Comparison of ENCODE assay signal across 27 cellular contexts in the genomic region with DNA sequence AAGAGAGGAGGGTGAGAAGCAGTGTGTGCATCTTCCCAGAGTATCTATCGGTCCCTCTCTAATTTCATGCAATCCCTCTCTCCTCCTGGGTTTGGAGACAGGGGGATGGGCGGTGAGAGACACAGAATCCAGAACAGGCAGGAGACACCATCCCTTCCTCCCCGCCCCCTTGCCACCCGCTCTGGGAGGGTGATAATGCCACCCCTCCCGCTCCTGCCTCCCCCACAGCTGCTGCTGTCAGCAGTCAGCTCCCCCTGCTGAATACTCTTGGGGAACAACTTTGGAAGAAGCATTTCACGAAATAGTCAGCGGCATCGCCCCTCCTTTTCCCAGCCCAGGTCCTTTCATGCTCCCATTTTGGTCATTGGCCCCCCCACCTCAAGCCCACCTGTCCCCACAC. TPM values are rescaled to one million over a fixed set of nuclear protein-coding genes. Genes with fewer than 3 reads are reported as not detected.
DNase-seq lines count a peak whose midpoint lies in the region; ATAC-seq and TF ChIP-seq lines count a peak whose summit lies in the region.
"Had no signal": no experiment of that assay in that cellular context is flagged by ENCODE, and none has a peak within 500 bp of the region (broad histone marks: within the 10 kb centered on the region; RNA-seq: fewer than 3 reads in every experiment).

No MANE protein-coding gene starts in this region.

- CTCF ChIA-PET in HCT116 (lab: Charles Lee) = no interaction called here

- no peak for TF ChIP-seq RAD21 in HCT116 (IDR thresholded peaks at IDR 0.05; ENCODE audit: low read depth)

- TF ChIP-seq POLR2A in HCT116 (IDR thresholded peaks at IDR 0.05; ENCODE audit: borderline replicate concordance, extremely low read depth, insufficient read depth, insufficient read length) = no peak

- H3K36me3 ChIP-seq in HCT116 (ENCODE audit: control insufficient read depth in 1 of 2, insufficient read depth in 2 of 2, low read length in 2 of 2) (no peaks in the 10 kb centered on the region), endodermal cell (ENCODE audit: control insufficient read depth, insufficient read depth, low read length) (no peaks in the 10 kb centered on the region)
- H3K36me3 ChIP-seq: colonic mucosa, neutrophil had no signal

- RAD21 ChIA-PET in HCT116 (lab: Charles Lee; ENCODE audit: low non-redundant PET in 1 of 2, low total read pairs in 2 of 2, uncharacterized antibody in 2 of 2, unreplicated experiment in 2 of 2) = no interaction called here

- peaks cover 22% of the 10 kb centered on the region for H3K27me3 Mint-ChIP-seq in endodermal cell (ENCODE audit: insufficient read depth)

- H3K4me3 Mint-ChIP-seq in endodermal cell = no peak overlapping the region
- H3K4me3 Mint-ChIP-seq: activated CD4-positive, alpha-beta memory T cell treated with anti-CD3 and anti-CD28 coated beads for 36 hours; activated naive CD4-positive, alpha-beta T cell treated with anti-CD3 and anti-CD28 coated beads, Interleukin-2, amount 50 U/mL, for 24 hours; CD14-positive monocyte; effector memory CD8-positive, alpha-beta T cell; stimulated activated naive CD8-positive, alpha-beta T cell treated with anti-CD3 and anti-CD28 coated beads, Interleukin-15, amount 100 ng/mL, for 72 hours; T-cell had no signal

- ATAC-seq in HCT116 (0 out of 2 replicates have a peak, but pooled peaks have one; percentile 17), omental fat pad (ENCODE audit: low FRiP score) (no peak), HG03457 (IDR thresholded peaks at IDR 0.05; ENCODE audit: unreplicated experiment) (no peak)
- ATAC-seq: effector memory CD8-positive, alpha-beta T cell; GM12878; stimulated activated naive CD8-positive, alpha-beta T cell treated with anti-CD3 and anti-CD28 coated beads, Interleukin-15, amount 100 ng/mL, for 72 hours; T-cell had no signal

- H3K9ac ChIP-seq in HCT116 (ENCODE audit: low read length) (no peak overlapping the region), endodermal cell (ENCODE audit: extremely low read depth, low read length, poor library complexity, severe bottlenecking) (no peak overlapping the region)

- WGBS in endodermal cell (ENCODE audit: insufficient coverage in 1 of 2, insufficient read length in 1 of 2), 2 experiments = 38 to 63% methylated on average over 2 to 8 of the region's 8 CpGs

- no peaks in the 10 kb centered on the region for H3K79me2 ChIP-seq in HCT116 (ENCODE audit: insufficient read depth, low read length)

- H3K27ac ChIP-seq in HCT116 (ENCODE audit: low read depth, low read length) (no peak overlapping the region), endodermal cell (ENCODE audit: low read depth, low read length) (peak overlapping the region; percentile 89)
- H3K27ac ChIP-seq: colonic mucosa, neutrophil, skin epidermis had no signal

- H3K27me3 ChIP-seq in HCT116 (ENCODE audit: insufficient read depth, low read length) (peaks cover 54% of the 10 kb centered on the region), endodermal cell (ENCODE audit: control insufficient read depth, insufficient read depth, low read length, poor library complexity, severe bottlenecking) (no peaks in the 10 kb centered on the region)
- H3K27me3 ChIP-seq: colonic mucosa had no signal

- no TSS peak for BruUV-seq in HCT116 (replicated peaks; lab: Mats Ljungman, UMichigan)

- TF ChIP-seq CTCF in HCT116 (IDR thresholded peaks at IDR 0.05 in 2 of 3, conservative IDR thresholded peaks at IDR 0.05 in 1 of 3; ENCODE audit: borderline replicate concordance in 1 of 3, insufficient read depth in 1 of 3, low read depth in 2 of 3, low read length in 2 of 3) (no peak), endodermal cell (conservative IDR thresholded peaks at IDR 0.05) (no peak), omental fat pad (IDR thresholded peaks at IDR 0.05) (no peak)

- H2AFZ ChIP-seq in HCT116 (ENCODE audit: low read depth, low read length, poor library complexity, severe bottlenecking) = no peak overlapping the region

- no peak overlapping the region for H3K4me2 ChIP-seq in HCT116 (ENCODE audit: low read length)

- H4K20me1 ChIP-seq in HCT116 (ENCODE audit: insufficient read depth) = no peaks in the 10 kb centered on the region

- no peaks in the 10 kb centered on the region for H3K9me3 ChIP-seq in HCT116 (ENCODE audit: control insufficient read depth in 1 of 2, insufficient read depth in 1 of 2, low read depth in 1 of 2, low read length in 2 of 2)
- no peaks in the 10 kb centered on the region for H3K9me3 ChIP-seq in endodermal cell (ENCODE audit: control insufficient read depth, low read length)
- H3K9me3 ChIP-seq: colonic mucosa, neutrophil had no signal

- H3K9me2 ChIP-seq in HCT116 (ENCODE audit: insufficient read depth) = no peaks in the 10 kb centered on the region

- DNase-seq in HCT116 (ENCODE audit: low read depth, low spot score) (no peak), NCI-H524 (lab: John Stamatoyannopoulos, UW) (peak; percentile 90 to 91), endodermal cell (no peak), nucleus accumbens (lab: John Stamatoyannopoulos, UW) (peak in 29 of 56 donors; percentile 8 to 69 (median 33)), MV-4-11 (lab: John Stamatoyannopoulos, UW) (no peak), omental fat pad (ENCODE audit: low spot score) (no peak), dermis blood vessel endothelial cell (no peak)
- DNase-seq: activated CD4-positive, alpha-beta memory T cell treated with anti-CD3 and anti-CD28 coated beads for 36 hours; activated CD4-positive, CD25-positive, alpha-beta regulatory T cell treated with anti-CD3 and anti-CD28 coated beads, Interleukin-2, amount 50 U/mL, for 72 hours; activated CD8-positive, alpha-beta memory T cell treated with anti-CD3 and anti-CD28 coated beads, Interleukin-2, amount 50 U/mL, for 4 hours; Calu3; effector memory CD8-positive, alpha-beta T cell; kidney glomerular epithelial cell; NCI-H2081; NK-92 treated with Interleukin-12 subunit alpha and Interleukin-12 subunit beta, amount 100 ng/mL, for 24 hours; stimulated activated naive CD8-positive, alpha-beta T cell treated with anti-CD3 and anti-CD28 coated beads, Interleukin-15, amount 100 ng/mL, for 72 hours; T-cell had no signal

- peaks cover 55% of the 10 kb centered on the region for H3K4me1 Mint-ChIP-seq in endodermal cell
- H3K4me1 Mint-ChIP-seq: activated naive CD4-positive, alpha-beta T cell treated with anti-CD3 and anti-CD28 coated beads, Interleukin-2, amount 50 U/mL, for 24 hours; CD14-positive monocyte; stimulated activated naive CD8-positive, alpha-beta T cell treated with anti-CD3 and anti-CD28 coated beads, Interleukin-15, amount 100 ng/mL, for 72 hours; T-cell had no signal

- no peaks in the 10 kb centered on the region for H3K9me3 Mint-ChIP-seq in endodermal cell
- H3K9me3 Mint-ChIP-seq: activated CD4-positive, alpha-beta memory T cell treated with anti-CD3 and anti-CD28 coated beads for 36 hours; activated naive CD4-positive, alpha-beta T cell treated with anti-CD3 and anti-CD28 coated beads, Interleukin-2, amount 50 U/mL, for 24 hours; CD14-positive monocyte; effector memory CD8-positive, alpha-beta T cell; stimulated activated naive CD8-positive, alpha-beta T cell treated with anti-CD3 and anti-CD28 coated beads, Interleukin-15, amount 100 ng/mL, for 72 hours; T-cell had no signal

- H3K36me3 Mint-ChIP-seq in endodermal cell (ENCODE audit: low read depth) = no peaks in the 10 kb centered on the region
- H3K36me3 Mint-ChIP-seq: activated CD4-positive, alpha-beta memory T cell treated with anti-CD3 and anti-CD28 coated beads for 36 hours; activated naive CD4-positive, alpha-beta T cell treated with anti-CD3 and anti-CD28 coated beads, Interleukin-2, amount 50 U/mL, for 24 hours; CD14-positive monocyte; T-cell had no signal

- intact Hi-C loops in HCT116 (cut with micrococcal nuclease) = no loop called here

- POLR2A ChIA-PET in HCT116 (lab: Charles Lee) = no interaction called here

- no peak overlapping the region for H3K27ac Mint-ChIP-seq in endodermal cell
- H3K27ac Mint-ChIP-seq: activated CD4-positive, alpha-beta memory T cell treated with anti-CD3 and anti-CD28 coated beads for 36 hours; activated naive CD4-positive, alpha-beta T cell treated with anti-CD3 and anti-CD28 coated beads, Interleukin-2, amount 50 U/mL, for 24 hours; CD14-positive monocyte; effector memory CD8-positive, alpha-beta T cell; stimulated activated naive CD8-positive, alpha-beta T cell treated with anti-CD3 and anti-CD28 coated beads, Interleukin-15, amount 100 ng/mL, for 72 hours had no signal

- H3K4me1 ChIP-seq in HCT116 (ENCODE audit: control insufficient read depth in 1 of 2, insufficient read depth in 2 of 2, low read length in 2 of 2) (no peaks in the 10 kb centered on the region), endodermal cell (ENCODE audit: control insufficient read depth, insufficient read depth, low read length) (peaks cover 18% of the 10 kb centered on the region)
- H3K4me1 ChIP-seq: colonic mucosa had no signal

- H3K4me3 ChIP-seq in HCT116 (replicated peaks in 1 of 2; ENCODE audit: low read depth in 1 of 2, low read length in 2 of 2) (no peak overlapping the region), endodermal cell (ENCODE audit: low read length) (no peak overlapping the region)
- H3K4me3 ChIP-seq: colonic mucosa, GM12878, skin epidermis had no signal

TF ChIP-seq in HCT116, 20 proteins besides CTCF, POLR2A, EP300 and RAD21:
- TF ChIP-seq ZNF274 (IDR thresholded peaks at IDR 0.05; ENCODE audit: low read depth, low read length) (no peak), JUND (IDR thresholded peaks at IDR 0.05) (no peak), CBX3 (IDR thresholded peaks at IDR 0.05; ENCODE audit: low read depth) (no peak), SRF (IDR thresholded peaks at IDR 0.05; ENCODE audit: low read depth) (no peak), SIN3A (IDR thresholded peaks at IDR 0.05; ENCODE audit: low read depth) (no peak), EZH2 (IDR thresholded peaks at IDR 0.05) (no peak)

RNA-seq across cellular contexts. Expression of a gene that starts 34.0 kb away (rescaled TPM):
- total RNA-seq in HCT116 (2021; ENCODE audit: unreplicated experiment) (0.15 TPM), endodermal cell (10 to 100 TPM; 37.3 to 45.8 TPM), omental fat pad (1 to 10 TPM in 1 of 4 donors, under 1 TPM in 3; 0.16 to 1.2 (median 0.70) TPM), dermis blood vessel endothelial cell (0.05 TPM in 1 of 2 replicates, not detected in the other)
- 0.07 and 0.09 TPM in 2 replicates for polyA plus RNA-seq in HCT116 (2012)
- 76.1 TPM for polyA plus RNA-seq in endodermal cell (2013, experiment 1 of 2)
- 68.4 TPM for polyA plus RNA-seq in endodermal cell (2013, experiment 2 of 2)
- total RNA-seq: activated CD4-positive, alpha-beta memory T cell treated with anti-CD3 and anti-CD28 coated beads for 36 hours; Calu3; fibroblast of villous mesenchyme; GM12878; HT-29; M059J had no signal
- polyA plus RNA-seq: CD14-positive monocyte had no signal

Comparison
In these comparisons a context has a peak if more than half of its experiments do, and no peak if none do; other contexts are left out.
1. DNase-seq: peak in NCI-H524 (2 of 2) and nucleus accumbens (29 of 56); none in HCT116 (single experiment), endodermal cell (single experiment), MV-4-11 (single experiment), omental fat pad (single experiment) and dermis blood vessel endothelial cell (single experiment).
2. RNA of a gene that starts 34.0 kb away (total RNA-seq): 37.3 to 45.8 TPM in endodermal cell; 0.16 to 1.2 TPM in omental fat pad, 0.15 TPM in HCT116 (single experiment) and 0.05 TPM in dermis blood vessel endothelial cell; every median in the first group is over 10 times any median in the second.